9 cellular contexts compared by ENCODE assay signal in the genomic region with DNA sequence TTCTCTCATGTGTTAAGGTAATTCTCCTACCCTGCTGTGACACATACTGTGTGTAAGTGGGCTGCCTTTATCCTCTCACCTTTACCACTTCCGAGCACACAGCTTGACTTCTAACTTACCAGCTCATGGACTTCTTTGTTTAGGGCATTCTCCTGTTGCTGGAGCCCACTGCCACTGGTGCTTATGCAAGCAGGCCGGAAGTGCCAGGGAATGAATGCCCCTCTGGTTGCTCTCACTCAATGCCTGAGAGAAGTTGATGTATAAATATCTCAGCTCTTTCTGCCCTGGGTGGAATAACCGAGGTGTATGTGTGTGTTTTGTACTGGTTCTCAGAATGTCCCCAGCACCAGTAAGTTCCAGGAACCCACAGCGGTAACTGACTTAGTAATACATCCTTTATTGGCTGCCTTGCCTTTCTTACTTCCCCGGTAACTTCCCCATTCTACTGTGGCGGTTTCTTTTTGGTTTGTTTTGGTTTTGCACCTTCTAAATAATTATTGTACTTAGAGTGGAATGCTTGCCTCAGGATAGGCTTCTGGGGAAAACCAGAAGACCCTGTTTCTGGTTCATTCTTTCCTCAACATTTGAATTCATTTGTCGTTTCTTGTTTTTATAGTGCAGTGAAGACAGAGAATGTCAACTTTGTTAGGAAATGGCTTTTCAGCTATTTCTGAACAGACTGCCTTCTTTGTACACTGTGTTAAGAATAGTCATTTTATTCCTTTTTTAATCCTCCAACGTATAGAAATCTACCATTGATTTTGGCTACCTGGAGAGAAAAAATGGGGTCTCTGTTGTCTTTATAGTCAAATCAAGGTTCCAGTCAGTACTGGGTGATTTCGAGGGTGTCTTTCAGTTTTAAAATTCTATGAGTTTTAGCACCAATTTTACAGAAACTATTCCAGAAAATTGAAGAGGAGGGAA. TPM values are rescaled to one million over a fixed set of nuclear protein-coding genes. Genes with fewer than 3 reads are reported as not detected.
DNase-seq lines count a peak whose midpoint lies in the region; ATAC-seq and TF ChIP-seq lines count a peak whose summit lies in the region.
"Had no signal": no experiment of that assay in that cellular context is flagged by ENCODE, and none has a peak within 500 bp of the region (broad histone marks: within the 10 kb centered on the region; RNA-seq: fewer than 3 reads in every experiment).

No MANE protein-coding gene starts in this region.

- H3K36me3 Mint-ChIP-seq in GM23338 (ENCODE audit: low read depth) = no peaks in the 10 kb centered on the region; the same call in 2 of the 3 replicates

- no peaks in the 10 kb centered on the region for H3K9me3 ChIP-seq in Loucy (ENCODE audit: insufficient read depth, low read depth, low read length)

- no peaks in the 10 kb centered on the region for H3K79me2 ChIP-seq in GM23338 (replicated peaks; ENCODE audit: insufficient read depth)
- H3K79me2 ChIP-seq in Loucy (ENCODE audit: insufficient read depth, low read length) = no peaks in the 10 kb centered on the region

- peaks cover 25% of the 10 kb centered on the region for H3K4me1 Mint-ChIP-seq in GM23338

- no peak for TF ChIP-seq CTCF in GM13976 (IDR thresholded peaks at IDR 0.05; ENCODE audit: borderline replicate concordance, control extremely low read depth, extremely low read depth, insufficient read depth, missing control alignments)
- no peak for TF ChIP-seq CTCF in GM23338 (conservative IDR thresholded peaks at IDR 0.05; ENCODE audit: low read depth in 2 of 2)
- no peak for TF ChIP-seq CTCF in Loucy (conservative IDR thresholded peaks at IDR 0.05; ENCODE audit: low read length)
- TF ChIP-seq CTCF in foreskin fibroblast (IDR thresholded peaks at IDR 0.05; ENCODE audit: low read depth, low read length) = no peak

- H3K4me3 ChIP-seq in GM23338 (no peak overlapping the region), Loucy (ENCODE audit: low read length, poor library complexity, severe bottlenecking) (peak overlapping the region; percentile 69), foreskin fibroblast (ENCODE audit: low read depth in 1 of 2, low read length in 2 of 2) (no peak overlapping the region)

- H3K27me3 ChIP-seq in GM23338 (ENCODE audit: insufficient read depth) (no peaks in the 10 kb centered on the region), Loucy (ENCODE audit: insufficient read depth, low read length, poor library complexity, severe bottlenecking) (no peaks in the 10 kb centered on the region)

- peak overlapping the region; percentile 94 for H3K27ac Mint-ChIP-seq in GM23338

- H3K27ac ChIP-seq in GM23338 (ENCODE audit: low read depth) = peak overlapping the region; percentile 35; the same call in 1 of the 2 replicates

- in situ Hi-C loops in GM13976 (cut with MboI; ENCODE audit: low sequenced_read_pairs, unreplicated experiment) = no loop called here

- H3K9me3 Mint-ChIP-seq in GM23338 = no peaks in the 10 kb centered on the region

- H2AFZ ChIP-seq in GM23338 (no peak overlapping the region), Loucy (ENCODE audit: low read length) (peak overlapping the region; percentile 98)

- H3K4me2 ChIP-seq in GM23338 = peak overlapping the region; percentile 14
- peak overlapping the region; percentile 68 for H3K4me2 ChIP-seq in Loucy (ENCODE audit: low read depth, low read length, poor library complexity, severe bottlenecking)

- ATAC-seq in GM23338 (peak; percentile 96), SK-N-SH treated with all-trans-retinoic acid at 6 μM for 48 hours (no peak)

- H3K9me2 ChIP-seq in GM23338 (ENCODE audit: insufficient read depth) (no peaks in the 10 kb centered on the region), Loucy (replicated peaks; ENCODE audit: low read depth, low read length) (no peaks in the 10 kb centered on the region)

- peak overlapping the region; percentile 66 for H3K9ac ChIP-seq in Loucy (ENCODE audit: low read depth, low read length, poor library complexity, severe bottlenecking)

- peak overlapping the region; percentile 50; the same call in 1 of the 3 replicates for H3K4me3 Mint-ChIP-seq in GM23338

- H3F3A ChIP-seq in GM23338 (replicated peaks; ENCODE audit: low read depth) (no peaks in the 10 kb centered on the region), Loucy (ENCODE audit: low read depth) (no peaks in the 10 kb centered on the region)

- H3K27me3 Mint-ChIP-seq in GM23338 (ENCODE audit: insufficient read depth, low read depth, poor library complexity) = no peaks in the 10 kb centered on the region

- DNase-seq in GM13976 (ENCODE audit: low spot score) = peak; percentile 64
- peak; percentile 43 for DNase-seq in GM23338 (ENCODE audit: low spot score)
- DNase-seq in activated CD4-positive, alpha-beta T cell treated with anti-CD3 and anti-CD28 coated beads, Interleukin-2, amount 50 U/mL, for 24 hours (ENCODE audit: low read depth in 1 of 2, low spot score in 1 of 2) = peak; percentile 1 to 22
- peak; percentile 33 for DNase-seq in iPS DF 4.7 (ENCODE audit: extremely low read depth, low spot score)
- peak; percentile 2 for DNase-seq in stimulated activated CD8-positive, alpha-beta memory T cell treated with anti-CD3 and anti-CD28 coated beads, Interleukin-7, amount 100 ng/mL, for 24 hours (ENCODE audit: low read depth)
- no peak for DNase-seq in foreskin fibroblast
- DNase-seq: left cardiac atrium had no signal

- no peaks in the 10 kb centered on the region for H4K20me1 ChIP-seq in GM23338 (replicated peaks; ENCODE audit: insufficient read depth)
- H4K20me1 ChIP-seq in Loucy (ENCODE audit: insufficient read depth, low read length, poor library complexity, severe bottlenecking) = no peaks in the 10 kb centered on the region

- H3K36me3 ChIP-seq in GM23338 (ENCODE audit: insufficient read depth) (no peaks in the 10 kb centered on the region), Loucy (ENCODE audit: insufficient read depth, low read length) (no peaks in the 10 kb centered on the region)

- H3K4me1 ChIP-seq in GM23338 (ENCODE audit: insufficient read depth) (peaks cover 10% of the 10 kb centered on the region), Loucy (ENCODE audit: insufficient read depth, low read length, poor library complexity, severe bottlenecking) (peaks cover 9% of the 10 kb centered on the region)

TF ChIP-seq in GM23338, 12 proteins besides CTCF, POLR2A, EP300 and RAD21 (continues in another document):
- no peak for TF ChIP-seq POLR2AphosphoS5 (IDR thresholded peaks at IDR 0.05; ENCODE audit: low read depth)

TF ChIP-seq in SK-N-SH treated with all-trans-retinoic acid at 6 μM for 48 hours, 23 proteins besides CTCF, POLR2A, EP300 and RAD21:
- no peak for TF ChIP-seq TCF4 (CRISPR knock-in tag; IDR thresholded peaks at IDR 0.05; ENCODE audit: borderline replicate concordance)
- no peak for TF ChIP-seq OSR1 (CRISPR knock-in tag; IDR thresholded peaks at IDR 0.05)
- TF ChIP-seq, protein P1, sequence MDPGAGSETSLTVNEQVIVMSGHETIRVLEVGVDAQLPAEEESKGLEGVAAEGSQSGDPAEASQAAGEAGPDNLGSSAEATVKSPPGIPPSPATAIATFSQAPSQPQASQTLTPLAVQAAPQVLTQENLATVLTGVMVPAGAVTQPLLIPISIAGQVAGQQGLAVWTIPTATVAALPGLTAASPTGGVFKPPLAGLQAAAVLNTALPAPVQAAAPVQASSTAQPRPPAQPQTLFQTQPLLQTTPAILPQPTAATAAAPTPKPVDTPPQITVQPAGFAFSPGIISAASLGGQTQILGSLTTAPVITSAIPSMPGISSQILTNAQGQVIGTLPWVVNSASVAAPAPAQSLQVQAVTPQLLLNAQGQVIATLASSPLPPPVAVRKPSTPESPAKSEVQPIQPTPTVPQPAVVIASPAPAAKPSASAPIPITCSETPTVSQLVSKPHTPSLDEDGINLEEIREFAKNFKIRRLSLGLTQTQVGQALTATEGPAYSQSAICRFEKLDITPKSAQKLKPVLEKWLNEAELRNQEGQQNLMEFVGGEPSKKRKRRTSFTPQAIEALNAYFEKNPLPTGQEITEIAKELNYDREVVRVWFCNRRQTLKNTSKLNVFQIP (CRISPR knock-in tag; IDR thresholded peaks at IDR 0.05; ENCODE audit: borderline replicate concordance, low read depth) = no peak
- TF ChIP-seq ISL1 (CRISPR knock-in tag; IDR thresholded peaks at IDR 0.05) = no peak

RNA-seq across cellular contexts. Expression of a gene that starts 45.4 kb away (rescaled TPM):
- 0.56 TPM in 1 of 2 replicates, not detected in the other for total RNA-seq in GM23338 (2014; rRNA removed; shearing (Covaris generic))
- polyA plus RNA-seq in GM23338 (2016; fragmentation: Nextera tagmentation; extraction: Ambion mirVana) = not detected in 2 replicates

RNA-seq across cellular contexts. Expression of a gene that starts 45.5 kb away (rescaled TPM):
- 31.0 and 32.8 TPM in 2 replicates for total RNA-seq in GM23338 (2014; rRNA removed; shearing (Covaris generic))
- 72.4 and 77.6 TPM in 2 replicates for polyA plus RNA-seq in GM23338 (2016; fragmentation: Nextera tagmentation; extraction: Ambion mirVana)

Comparison
In these comparisons a context has a peak if more than half of its experiments do, and no peak if none do; other contexts are left out.
1. DNase-seq: peak in GM13976 (single experiment), GM23338 (single experiment), activated CD4-positive, alpha-beta T cell treated with anti-CD3 and anti-CD28 coated beads, Interleukin-2, amount 50 U/mL, for 24 hours (2 of 2), iPS DF 4.7 (single experiment) and stimulated activated CD8-positive, alpha-beta memory T cell treated with anti-CD3 and anti-CD28 coated beads, Interleukin-7, amount 100 ng/mL, for 24 hours (single experiment); none in foreskin fibroblast (0 of 2).